In the genomic region with DNA sequence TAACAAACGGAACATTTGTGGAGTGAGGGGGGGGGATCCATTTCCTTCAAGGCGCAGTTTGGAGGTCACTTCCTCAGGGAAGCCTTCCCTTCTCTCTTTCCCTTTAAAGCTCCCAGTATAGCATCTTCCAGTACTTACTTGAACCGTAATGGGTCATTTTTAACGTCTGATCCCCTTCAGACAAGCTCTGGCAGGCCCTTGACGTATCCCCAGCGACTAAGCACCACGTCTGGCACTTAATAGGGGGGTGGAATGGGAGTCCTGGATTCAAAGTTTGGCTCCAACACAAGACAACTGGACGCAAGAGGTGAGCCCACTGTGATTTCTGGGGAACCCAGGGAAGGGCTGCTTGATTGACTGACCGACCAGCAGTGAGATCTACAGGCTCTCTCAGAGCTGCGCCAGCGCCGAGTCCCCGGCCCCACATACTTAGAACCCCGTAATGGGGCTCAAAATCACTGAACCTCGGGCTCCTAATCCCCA, we compare ENCODE assay signal across 8 cellular contexts. TPM values are rescaled to one million over a fixed set of nuclear protein-coding genes. Genes with fewer than 3 reads are reported as not detected.
DNase-seq lines count a peak whose midpoint lies in the region; ATAC-seq and TF ChIP-seq lines count a peak whose summit lies in the region.

No MANE protein-coding gene starts in this region.

- WGBS in liver: under 1% methylated on average over 15 of the region's 15 CpGs

- no peak overlapping the region for H2AFZ ChIP-seq in OCI-LY1 (ENCODE audit: low read length)

- H3K79me2 ChIP-seq in OCI-LY1 (ENCODE audit: insufficient read depth, low read length): peaks cover 49% of the 10 kb centered on the region

- peaks cover 34% of the 10 kb centered on the region for H3K36me3 ChIP-seq in OCI-LY1 (ENCODE audit: insufficient read depth, low read length)
- H3K36me3 ChIP-seq in liver (ENCODE audit: control insufficient read depth in 4 of 4, insufficient read depth in 3 of 4, low read depth in 1 of 4, low read length in 3 of 4): no peaks in the 10 kb centered on the region
- H3K36me3 ChIP-seq in tibial artery: no peaks in the 10 kb centered on the region

- H3K4me1 ChIP-seq in OCI-LY1 (ENCODE audit: insufficient read depth, low read length, severe bottlenecking) (peaks cover 39% of the 10 kb centered on the region), liver (ENCODE audit: control insufficient read depth in 4 of 4, insufficient read depth in 4 of 4, low read length in 3 of 4) (peaks cover 0 to 29% (median 17%) of the 10 kb centered on the region in 4 donors), tibial artery (peaks cover 0 to 51% (median 37%) of the 10 kb centered on the region in 4 donors)

- no peaks in the 10 kb centered on the region for H4K20me1 ChIP-seq in OCI-LY1 (ENCODE audit: insufficient read depth, low read length)

- peak overlapping the region; percentile 68 for H3K4me2 ChIP-seq in OCI-LY1 (ENCODE audit: low read length)

- no peak for TF ChIP-seq RAD21 in liver (IDR thresholded peaks at IDR 0.05)

- TF ChIP-seq CTCF in OCI-LY1 (IDR thresholded peaks at IDR 0.05; ENCODE audit: low read length) (no peak), liver (IDR thresholded peaks at IDR 0.05; ENCODE audit: low read depth, low read length, missing input control) (no peak), tibial artery (IDR thresholded peaks at IDR 0.05) (no peak)

- H3K9me3 ChIP-seq in OCI-LY1 (ENCODE audit: low read length): no peaks in the 10 kb centered on the region
- H3K9me3 ChIP-seq in liver (ENCODE audit: control insufficient read depth in 4 of 4, low read length in 3 of 4): no peaks in the 10 kb centered on the region
- H3K9me3 ChIP-seq in tibial artery: no peaks in the 10 kb centered on the region

- peak overlapping the region; percentile 66 for H3K27ac ChIP-seq in OCI-LY1 (ENCODE audit: low read depth, low read length, poor library complexity, severe bottlenecking)
- H3K27ac ChIP-seq in liver (ENCODE audit: low read depth in 1 of 2, low read length in 2 of 2): peak overlapping the region; percentile 85 to 97
- H3K27ac ChIP-seq in tibial artery: peak overlapping the region; percentile 88 to 99

- H3K27me3 ChIP-seq in OCI-LY1 (ENCODE audit: insufficient read depth, low read length): no peaks in the 10 kb centered on the region
- no peaks in the 10 kb centered on the region for H3K27me3 ChIP-seq in liver (ENCODE audit: control insufficient read depth in 4 of 4, insufficient read depth in 4 of 4, low read length in 3 of 4)
- H3K27me3 ChIP-seq in tibial artery: no peaks in the 10 kb centered on the region

- ATAC-seq in HG02588 (IDR thresholded peaks at IDR 0.05; ENCODE audit: unreplicated experiment): peak; percentile 8

- intact Hi-C loops in tibial artery (cut with DNase I; ENCODE audit: low total_unique reads): loop anchor here (5.0 kb wide), 1 partner anchor 169 kb away; no protein-coding TSS in a partner anchor

- H3F3A ChIP-seq in OCI-LY1 (ENCODE audit: insufficient read depth, low read length): no peaks in the 10 kb centered on the region

- H3K9me2 ChIP-seq in OCI-LY1 (ENCODE audit: low read depth, low read length): no peaks in the 10 kb centered on the region

- H3K9ac ChIP-seq in OCI-LY1 (ENCODE audit: low read length): peak overlapping the region; percentile 93
- H3K9ac ChIP-seq in liver (ENCODE audit: low read depth in 1 of 2, low read length in 2 of 2): peak overlapping the region; percentile 69 to 89

- peak overlapping the region; percentile 99 for H3K4me3 ChIP-seq in OCI-LY1 (ENCODE audit: low read depth, low read length, poor library complexity, severe bottlenecking)
- H3K4me3 ChIP-seq in liver (ENCODE audit: low read depth in 1 of 3, low read length in 3 of 3): peak overlapping the region; percentile 79 to 84 (median 82)
- peak overlapping the region; percentile 91 to 98 for H3K4me3 ChIP-seq in tibial artery

- peak; percentile 17 for DNase-seq in SKM-1 treated with dmso at 0.1 percent for 144 hours (lab: John Stamatoyannopoulos, UW; ENCODE audit: unreplicated experiment)
- DNase-seq in SKM-1 (lab: John Stamatoyannopoulos, UW; ENCODE audit: unreplicated experiment): no peak
- DNase-seq in dedifferentiated amniotic fluid mesenchymal stem cell (ENCODE audit: extremely low spot score): peak; percentile 33
- DNase-seq in tibial artery: peak in 1 of 2 donors; percentile 22
- no peak for DNase-seq in T-helper 9 cell

TF ChIP-seq in liver, 16 proteins besides CTCF, POLR2A, EP300 and RAD21:
- no peak for TF ChIP-seq HNF4G (IDR thresholded peaks at IDR 0.05)
- TF ChIP-seq RXRA (IDR thresholded peaks at IDR 0.05): no peak
- no peak for TF ChIP-seq NR2F2 (IDR thresholded peaks at IDR 0.05)
- TF ChIP-seq, protein P1, sequence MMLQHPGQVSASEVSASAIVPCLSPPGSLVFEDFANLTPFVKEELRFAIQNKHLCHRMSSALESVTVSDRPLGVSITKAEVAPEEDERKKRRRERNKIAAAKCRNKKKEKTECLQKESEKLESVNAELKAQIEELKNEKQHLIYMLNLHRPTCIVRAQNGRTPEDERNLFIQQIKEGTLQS (IDR thresholded peaks at IDR 0.05): no peak
TF ChIP-seq in liver: peak in this region for 0.

RNA-seq across cellular contexts. Expression of gene YARS1, which starts 0.4 kb away (rescaled TPM):
- 10 to 100 TPM; 31.6 to 94.0 TPM for total RNA-seq in liver
- polyA plus RNA-seq in liver: 10 to 100 TPM; 39.3 to 65.8 TPM

RNA-seq across cellular contexts. Expression of gene S100PBP, which starts 0.7 kb away (rescaled TPM):
- 10 to 100 TPM; 15.8 to 24.8 TPM for total RNA-seq in liver
- polyA plus RNA-seq in liver: 1 to 10 TPM; 1.9 to 6.4 TPM

RNA-seq across cellular contexts. Expression of gene FNDC5, which starts 54.0 kb away (rescaled TPM):
- total RNA-seq in liver: 10 to 100 TPM in 1 of 2 donors, 1 to 10 TPM in 1; 2.5 to 10.5 TPM
- polyA plus RNA-seq in liver: 1 to 10 TPM in 1 of 2 donors, under 1 TPM in 1; 0.43 to 1.5 TPM

Comparison
In these comparisons a context has a peak if more than half of its experiments do, and no peak if none do; other contexts are left out.
1. DNase-seq: peak in SKM-1 treated with dmso at 0.1 percent for 144 hours (single experiment) and dedifferentiated amniotic fluid mesenchymal stem cell (single experiment); none in SKM-1 (single experiment) and T-helper 9 cell (single experiment).
2. Peak in every context shown above with its lines, with median percentiles within 50 percentile points of each other: H3K27ac ChIP-seq and H3K4me3 ChIP-seq.